21 cellular contexts compared by ENCODE assay signal in genomic region chr18:11279461-11279860, GRCh38.
A peak's percentile ranks its signal among the peaks of the same experiment; 100 is the strongest.
DNase-seq lines count a peak whose midpoint lies in the region; ATAC-seq and TF ChIP-seq lines count a peak whose summit lies in the region.
"Had no signal": no experiment of that assay in that cellular context is flagged by ENCODE, and none has a peak within 500 bp of the region (broad histone marks: within the 10 kb centered on the region; RNA-seq: fewer than 3 reads in every experiment).

No MANE protein-coding gene starts in this region.

- POLR2A ChIA-PET in CD8-positive, alpha-beta T cell (lab: Charles Lee): no interaction called here

- CTCF ChIA-PET in CD8-positive, alpha-beta T cell (lab: Charles Lee): interaction anchor here (1.4 kb wide), 1 partner anchor 7 kb away, joined by 3 read pairs; no protein-coding TSS in a partner anchor

- no peak overlapping the region for H3K27ac Mint-ChIP-seq in CD8-positive, alpha-beta T cell
- H3K27ac Mint-ChIP-seq: GM23338 had no signal

- no peak overlapping the region for H3K27ac ChIP-seq in CD8-positive, alpha-beta T cell (ENCODE audit: low read depth, low read length)
- H3K27ac ChIP-seq: RWPE1 had no signal

- intact Hi-C loops in CD8-positive, alpha-beta T cell (cut with DNase I, micrococcal nuclease): no loop called here

- no peak overlapping the region for H3K4me3 Mint-ChIP-seq in CD8-positive, alpha-beta T cell
- H3K4me3 Mint-ChIP-seq: CD14-positive monocyte, GM23338 had no signal

- no peaks in the 10 kb centered on the region for H3K9me3 ChIP-seq in CD8-positive, alpha-beta T cell (ENCODE audit: low read length)

- H3K4me1 ChIP-seq in CD8-positive, alpha-beta T cell (ENCODE audit: insufficient read depth, low read length): no peaks in the 10 kb centered on the region

- TF ChIP-seq CTCF in retinal pigment epithelial cell (conservative IDR thresholded peaks at IDR 0.05; ENCODE audit: low read depth, low read length): no peak
- no peak for TF ChIP-seq CTCF in CD8-positive, alpha-beta T cell (IDR thresholded peaks at IDR 0.05)

- no peaks in the 10 kb centered on the region for H3K4me1 Mint-ChIP-seq in CD8-positive, alpha-beta T cell (ENCODE audit: low read depth)
- H3K4me1 Mint-ChIP-seq: CD14-positive monocyte, GM23338 had no signal

- H3K4me3 ChIP-seq in retinal pigment epithelial cell (ENCODE audit: low read length): no peak overlapping the region
- no peak overlapping the region for H3K4me3 ChIP-seq in CD8-positive, alpha-beta T cell (ENCODE audit: low read depth, low read length)
- H3K4me3 ChIP-seq: GM12878, GM23338 had no signal

- TF ChIP-seq POLR2A in GM18505 (IDR thresholded peaks at IDR 0.05; ENCODE audit: borderline replicate concordance, extremely low read depth, insufficient read depth, insufficient read length): no peak

- no peaks in the 10 kb centered on the region for H3K27me3 ChIP-seq in CD8-positive, alpha-beta T cell (ENCODE audit: insufficient read depth, low read length)

- no peaks in the 10 kb centered on the region for H3K9me3 Mint-ChIP-seq in CD8-positive, alpha-beta T cell

- no peaks in the 10 kb centered on the region for H3K27me3 Mint-ChIP-seq in CD8-positive, alpha-beta T cell (ENCODE audit: low read depth)

- peak; percentile 7 for DNase-seq in EL
- DNase-seq in NCI-H226: peak; percentile 56
- DNase-seq in glomerular visceral epithelial cell (ENCODE audit: extremely low spot score): peak; percentile 42
- peak; percentile 92 for DNase-seq in retinal pigment epithelial cell (ENCODE audit: low read depth)
- DNase-seq in CD8-positive, alpha-beta T cell: no peak
- no peak for DNase-seq in RKO (ENCODE audit: low spot score)
- DNase-seq: DMS 273 treated with DMSO at 0.1 percent for 48 hours; HCEC 1CT; KBM-7; NCI-H1417 treated with DMSO at 0.1 percent for 48 hours; NCI-H1930; NCI-H2171; NCI-H446; NK-92 treated with Interleukin-12 subunit alpha and Interleukin-12 subunit beta, amount 100 ng/mL, for 24 hours; SIG-M5; T-helper 1 cell had no signal

- H3K36me3 ChIP-seq in CD8-positive, alpha-beta T cell (ENCODE audit: insufficient read depth, low read length): no peaks in the 10 kb centered on the region

- H3K36me3 Mint-ChIP-seq in CD8-positive, alpha-beta T cell: no peaks in the 10 kb centered on the region
- H3K36me3 Mint-ChIP-seq: CD14-positive monocyte had no signal

- no peak for ATAC-seq in CD8-positive, alpha-beta T cell
- ATAC-seq in GM18505 (IDR thresholded peaks at IDR 0.05; ENCODE audit: unreplicated experiment): no peak
- ATAC-seq: GM12878, GM23338 had no signal

Comparison
In these comparisons a context has a peak if more than half of its experiments do, and no peak if none do; other contexts are left out.
1. DNase-seq: peak in EL (single experiment), NCI-H226 (single experiment), glomerular visceral epithelial cell (single experiment) and retinal pigment epithelial cell (single experiment); none in CD8-positive, alpha-beta T cell (0 of 7) and RKO (single experiment).